ENCODE assay signal across 11 cellular contexts in the genomic region with DNA sequence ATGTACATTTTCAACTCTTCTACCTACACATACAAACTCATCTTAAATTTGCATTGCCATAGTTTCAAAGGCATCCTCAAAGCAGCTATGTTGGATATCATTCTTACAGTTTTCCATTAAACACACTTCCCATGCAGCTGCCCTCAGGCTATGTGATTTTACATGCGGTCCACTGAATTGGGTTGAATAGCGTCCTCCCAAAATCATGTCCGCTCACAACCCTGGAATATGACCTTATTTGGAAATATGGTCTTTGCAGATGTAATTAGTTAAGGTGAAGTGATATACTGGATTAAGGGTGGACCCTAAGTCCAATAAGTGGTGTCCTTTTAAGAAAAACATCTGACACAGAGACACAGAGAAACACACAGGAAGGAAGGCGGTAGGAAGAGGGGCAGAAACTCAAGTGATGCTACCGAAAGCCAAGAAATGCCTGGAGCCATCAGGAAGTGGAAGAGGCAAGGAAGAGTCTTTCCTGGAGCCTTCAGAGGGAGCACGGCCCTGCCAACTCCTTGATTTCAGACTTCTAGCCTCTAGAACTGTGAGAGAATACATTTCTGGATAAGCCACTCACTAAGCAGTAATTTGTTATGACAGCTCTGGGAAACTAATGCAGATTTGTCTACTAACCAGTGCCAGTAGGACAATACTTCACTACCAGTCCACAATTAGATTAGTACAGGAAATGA. TPM values are rescaled to one million over a fixed set of nuclear protein-coding genes. Genes with fewer than 3 reads are reported as not detected.
DNase-seq lines count a peak whose midpoint lies in the region; ATAC-seq and TF ChIP-seq lines count a peak whose summit lies in the region.
"Had no signal": no experiment of that assay in that cellular context is flagged by ENCODE, and none has a peak within 500 bp of the region (broad histone marks: within the 10 kb centered on the region; RNA-seq: fewer than 3 reads in every experiment).

No MANE protein-coding gene starts in this region.

- 68 to 81% methylated on average over 4 to 6 of the region's 6 CpGs for WGBS in transverse colon (ENCODE audit: low coverage in 1 of 2), 2 donors

- no peaks in the 10 kb centered on the region for H3K9me3 ChIP-seq in lower lobe of right lung
- H3K9me3 ChIP-seq in transverse colon, result no peaks in the 10 kb centered on the region

- H3K36me3 Mint-ChIP-seq in chondrocyte (ENCODE audit: low read depth), result no peaks in the 10 kb centered on the region

- no peak for TF ChIP-seq EP300 in transverse colon (IDR thresholded peaks at IDR 0.05; ENCODE audit: low read depth)

- ATAC-seq in lower lobe of right lung (no peak), HG03135 (IDR thresholded peaks at IDR 0.05; ENCODE audit: unreplicated experiment) (no peak)
- ATAC-seq: SK-N-SH treated with all-trans-retinoic acid at 6 μM for 48 hours had no signal

- no peaks in the 10 kb centered on the region for H3K36me3 ChIP-seq in lower lobe of right lung
- no peaks in the 10 kb centered on the region for H3K36me3 ChIP-seq in transverse colon

- DNase-seq in M059J (ENCODE audit: low read depth) (peak; percentile 66), chondrocyte (ENCODE audit: low spot score) (no peak), lower lobe of right lung (no peak), transverse colon (no peak), SW 1271 (lab: John Stamatoyannopoulos, UW) (no peak), NCI-H1048 (lab: John Stamatoyannopoulos, UW) (no peak)
- DNase-seq: activated T-cell treated with anti-CD3 and anti-CD28 coated beads, Interleukin-2, amount 50 U/mL, for 48 hours; islet precursor cell had no signal

- in situ Hi-C loops in transverse colon (cut with MboI; ENCODE audit: low pct_ligation_motif_present in 1 of 4, low pct_unique_long_range_greater_than_20kb in 1 of 4, low sequenced_read_pairs in 3 of 4), result no loop called here

- peaks cover 91% of the 10 kb centered on the region for H3K4me1 Mint-ChIP-seq in chondrocyte (ENCODE audit: low read depth)
- H3K4me1 Mint-ChIP-seq: central memory CD8-positive, alpha-beta T cell had no signal

- TF ChIP-seq POLR2A in transverse colon (IDR thresholded peaks at IDR 0.05), result no peak

- H3K4me1 ChIP-seq in lower lobe of right lung, result peaks cover 64% of the 10 kb centered on the region
- peaks cover 7 to 60% (median 33%) of the 10 kb centered on the region in 4 donors for H3K4me1 ChIP-seq in transverse colon

- peak overlapping the region; percentile 96 for H3K27ac Mint-ChIP-seq in chondrocyte (ENCODE audit: unreplicated experiment)

- TF ChIP-seq CTCF in chondrocyte (IDR thresholded peaks at IDR 0.05) (no peak), lower lobe of right lung (IDR thresholded peaks at IDR 0.05) (no peak), transverse colon (IDR thresholded peaks at IDR 0.05) (no peak)

- H3K4me3 Mint-ChIP-seq in chondrocyte (ENCODE audit: unreplicated experiment), result no peak overlapping the region
- H3K4me3 Mint-ChIP-seq: central memory CD8-positive, alpha-beta T cell had no signal

- H3K27ac ChIP-seq in lower lobe of right lung, result peak overlapping the region; percentile 31
- peak overlapping the region; percentile 32 to 67 (median 66) for H3K27ac ChIP-seq in transverse colon

- no peak overlapping the region for H3K4me3 ChIP-seq in lower lobe of right lung
- H3K4me3 ChIP-seq in transverse colon, result no peak overlapping the region

- no peaks in the 10 kb centered on the region for H3K27me3 Mint-ChIP-seq in chondrocyte (ENCODE audit: low read depth)

- H3K27me3 ChIP-seq in lower lobe of right lung (ENCODE audit: low read depth) (no peaks in the 10 kb centered on the region), transverse colon (no peaks in the 10 kb centered on the region)

- no peaks in the 10 kb centered on the region for H3K9me3 Mint-ChIP-seq in chondrocyte (ENCODE audit: low read depth)
- H3K9me3 Mint-ChIP-seq: central memory CD8-positive, alpha-beta T cell had no signal

- intact Hi-C loops in lower lobe of right lung (cut with DNase I), result no loop called here
- intact Hi-C loops in transverse colon (cut with DNase I; ENCODE audit: low total_unique reads), result no loop called here

RNA-seq across cellular contexts. Expression of gene NHSL1, which starts 42.6 kb away (rescaled TPM):
- total RNA-seq in M059J (2014; rRNA removed; shearing (Covaris generic)), result 6.2 and 10.1 TPM in 2 replicates
- total RNA-seq in chondrocyte, result 17.2 to 23.7 TPM (median 23.4 TPM) in 3 replicates
- 63.7 TPM for total RNA-seq in lower lobe of right lung
- 100 to 1,000 TPM in 2 of 4 donors, 10 to 100 TPM in 2; 73.2 to 117 (median 98.0) TPM for total RNA-seq in transverse colon
